ENCODE assay signal across 23 cellular contexts in the genomic region with DNA sequence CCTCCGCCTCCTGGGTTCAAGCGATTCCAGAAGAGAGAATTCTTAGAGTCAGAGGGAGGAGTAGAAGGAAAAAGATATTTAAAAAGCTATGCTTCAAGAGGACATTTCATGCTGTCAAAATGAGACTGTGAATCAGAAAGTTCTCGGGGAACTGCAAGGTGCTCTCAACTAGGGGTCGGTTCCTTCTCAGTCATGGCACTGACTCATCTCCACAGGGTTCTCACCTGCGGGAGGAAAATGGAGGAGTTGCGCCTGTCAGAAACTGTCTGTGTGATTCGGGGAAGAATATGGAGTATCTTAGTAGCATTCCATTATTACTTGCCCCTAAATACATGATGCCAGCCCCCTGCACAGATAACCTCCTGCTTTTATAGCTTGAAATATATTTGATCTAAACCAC. TPM values are rescaled to one million over a fixed set of nuclear protein-coding genes. Genes with fewer than 3 reads are reported as not detected.
"Had no signal": no experiment of that assay in that cellular context is flagged by ENCODE, and none has a peak within 500 bp of the region (broad histone marks: within the 10 kb centered on the region; RNA-seq: fewer than 3 reads in every experiment).

No MANE protein-coding gene starts in this region.

- H3K4me3 ChIP-seq: esophagus muscularis mucosa, left lung, lower lobe of right lung, neural progenitor cell, psoas muscle, sigmoid colon, thoracic aorta had no signal

- H3K4me1 Mint-ChIP-seq: naive thymus-derived CD8-positive, alpha-beta T cell had no signal

- H3K27me3 ChIP-seq: esophagus muscularis mucosa, foreskin keratinocyte, left lung, neural progenitor cell, sigmoid colon had no signal

- H3K36me3 ChIP-seq: esophagus muscularis mucosa, left lung, lower lobe of right lung, neural progenitor cell, sigmoid colon, thoracic aorta had no signal

- H3K36me3 Mint-ChIP-seq: naive thymus-derived CD8-positive, alpha-beta T cell had no signal

- DNase-seq: activated naive CD4-positive, alpha-beta T cell treated with Interleukin-2 at 50 U/mL for 16 hours; amniotic stem cell; central memory CD4-positive, alpha-beta T cell; foreskin keratinocyte; left lung; lower lobe of right lung; mesenchymal stem cell; naive thymus-derived CD8-positive, alpha-beta T cell; occipital lobe; psoas muscle; sigmoid colon; SK-N-SH; small intestine; SW 1271; T-helper 9 cell; trophoblast cell had no signal

- H3K4me3 Mint-ChIP-seq: dendritic cell treated with granulocyte-macrophage colony-stimulating factor and Interleukin-4, amounts not matched to agents 40 ng/mL and 50 ng/mL, for 4 days; naive thymus-derived CD8-positive, alpha-beta T cell; neural progenitor cell; stimulated activated naive CD8-positive, alpha-beta T cell treated with anti-CD3 and anti-CD28 coated beads, Interleukin-15, Interleukin-2, amounts not matched to agents 100 ng/mL and 50 ng/mL, for 24 hours; T-helper 1 cell treated with Interleukin-12 subunit alpha and Interleukin-12 subunit beta and Interleukin-4 antibody, amounts not matched to agents 30 μg/mL and 1 μg/mL, for 36 hours had no signal

- H3K27ac Mint-ChIP-seq: activated T-helper 2 cell treated with anti-CD3 and anti-CD28 coated beads, Interferon-gamma antibody, Interleukin-2, Interleukin-4, amounts not matched to agents 10 μg/mL and 5 μg/mL and 100 μg/mL, durations not matched to agents 14 hours and 24 hours and 36 hours; dendritic cell treated with granulocyte-macrophage colony-stimulating factor and Interleukin-4, amounts not matched to agents 40 ng/mL and 50 ng/mL, for 4 days; naive thymus-derived CD8-positive, alpha-beta T cell; neural progenitor cell; stimulated activated naive CD8-positive, alpha-beta T cell treated with anti-CD3 and anti-CD28 coated beads, Interleukin-15, Interleukin-2, amounts not matched to agents 100 ng/mL and 50 ng/mL, for 24 hours; T-helper 1 cell treated with Interleukin-12 subunit alpha and Interleukin-12 subunit beta and Interleukin-4 antibody, amounts not matched to agents 30 μg/mL and 1 μg/mL, for 36 hours had no signal

- ATAC-seq: foreskin keratinocyte; left lung; lower lobe of right lung; naive thymus-derived CD8-positive, alpha-beta T cell; psoas muscle had no signal

- H3K9me3 Mint-ChIP-seq: activated T-helper 2 cell treated with anti-CD3 and anti-CD28 coated beads, Interferon-gamma antibody, Interleukin-2, Interleukin-4, amounts not matched to agents 10 μg/mL and 5 μg/mL and 100 μg/mL, durations not matched to agents 14 hours and 24 hours and 36 hours; dendritic cell treated with granulocyte-macrophage colony-stimulating factor and Interleukin-4, amounts not matched to agents 40 ng/mL and 50 ng/mL, for 4 days; naive thymus-derived CD8-positive, alpha-beta T cell; neural progenitor cell; stimulated activated naive CD8-positive, alpha-beta T cell treated with anti-CD3 and anti-CD28 coated beads, Interleukin-15, Interleukin-2, amounts not matched to agents 100 ng/mL and 50 ng/mL, for 24 hours; T-helper 1 cell treated with Interleukin-12 subunit alpha and Interleukin-12 subunit beta and Interleukin-4 antibody, amounts not matched to agents 30 μg/mL and 1 μg/mL, for 36 hours had no signal

RNA-seq across cellular contexts. Expression of gene CA12, which starts 56.9 kb away (rescaled TPM):
- total RNA-seq: naive thymus-derived CD8-positive, alpha-beta T cell had no signal
